ENCODE assay signal across 1 cellular context in the genomic region with DNA sequence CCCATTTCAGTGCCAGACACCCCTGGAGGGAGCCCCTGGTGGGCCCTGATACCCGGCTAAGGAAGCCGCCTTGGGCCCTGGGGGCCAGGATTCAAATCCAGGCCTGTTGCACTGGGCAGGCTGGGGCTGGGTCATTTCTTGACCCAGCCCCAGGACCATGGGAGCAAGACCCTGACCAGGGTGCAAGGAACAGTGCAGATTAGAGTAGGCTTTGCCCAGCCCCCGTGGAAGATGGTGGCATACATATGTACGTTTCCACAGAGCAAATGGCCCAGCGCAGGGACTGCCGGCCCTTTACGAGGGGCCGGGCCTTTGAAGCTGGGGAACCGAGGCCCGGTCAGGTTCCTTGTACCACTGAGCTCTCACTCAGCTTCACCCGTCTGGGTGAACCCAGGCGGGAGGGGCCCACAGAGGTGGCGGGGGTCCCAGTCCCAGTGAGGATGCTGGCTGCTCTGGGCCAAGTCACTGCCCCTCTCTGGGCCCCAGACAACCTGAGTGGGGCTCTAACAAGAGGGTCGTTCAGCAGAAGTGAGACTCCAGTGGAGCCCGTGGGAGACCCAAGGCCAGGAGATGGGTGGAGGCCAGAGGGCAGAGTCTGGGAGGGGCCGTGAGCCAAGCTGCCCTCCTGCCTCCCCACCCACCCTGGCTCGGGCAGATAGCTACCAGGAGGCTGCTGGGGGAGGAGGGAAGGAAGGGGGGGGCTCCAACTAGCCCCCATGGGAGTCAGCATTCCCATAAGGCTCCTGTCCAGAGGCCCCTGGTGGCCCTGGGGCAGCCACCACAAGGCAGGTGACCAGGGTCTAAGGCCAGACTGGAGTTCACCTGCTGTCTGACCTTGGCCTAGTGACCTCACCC.
A peak's percentile ranks its signal among the peaks of the same experiment; 100 is the strongest.
TF ChIP-seq lines count a peak whose summit lies in the region.

No MANE protein-coding gene starts in this region.

TF ChIP-seq in liver, 16 proteins besides CTCF, POLR2A, EP300 and RAD21 (continued from another document):
- no peak for TF ChIP-seq YY1 (IDR thresholded peaks at IDR 0.05)
- no peak for TF ChIP-seq GABPA (IDR thresholded peaks at IDR 0.05 in 1 of 2, conservative IDR thresholded peaks at IDR 0.05 in 1 of 2)
- no peak for TF ChIP-seq EGR1 (IDR thresholded peaks at IDR 0.05; ENCODE audit: low read depth in 2 of 2)
- peak; percentile 13 to 55 for TF ChIP-seq HNF4A (conservative IDR thresholded peaks at IDR 0.05)
- TF ChIP-seq, protein P1, sequence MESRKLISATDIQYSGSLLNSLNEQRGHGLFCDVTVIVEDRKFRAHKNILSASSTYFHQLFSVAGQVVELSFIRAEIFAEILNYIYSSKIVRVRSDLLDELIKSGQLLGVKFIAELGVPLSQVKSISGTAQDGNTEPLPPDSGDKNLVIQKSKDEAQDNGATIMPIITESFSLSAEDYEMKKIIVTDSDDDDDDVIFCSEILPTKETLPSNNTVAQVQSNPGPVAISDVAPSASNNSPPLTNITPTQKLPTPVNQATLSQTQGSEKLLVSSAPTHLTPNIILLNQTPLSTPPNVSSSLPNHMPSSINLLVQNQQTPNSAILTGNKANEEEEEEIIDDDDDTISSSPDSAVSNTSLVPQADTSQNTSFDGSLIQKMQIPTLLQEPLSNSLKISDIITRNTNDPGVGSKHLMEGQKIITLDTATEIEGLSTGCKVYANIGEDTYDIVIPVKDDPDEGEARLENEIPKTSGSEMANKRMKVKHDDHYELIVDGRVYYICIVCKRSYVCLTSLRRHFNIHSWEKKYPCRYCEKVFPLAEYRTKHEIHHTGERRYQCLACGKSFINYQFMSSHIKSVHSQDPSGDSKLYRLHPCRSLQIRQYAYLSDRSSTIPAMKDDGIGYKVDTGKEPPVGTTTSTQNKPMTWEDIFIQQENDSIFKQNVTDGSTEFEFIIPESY (IDR thresholded peaks at IDR 0.05): no peak
TF ChIP-seq in liver: peak in this region for 3.
